ENCODE assay signal across 1 cellular context in genomic region chr11:75422248-75423231, GRCh38.
TF ChIP-seq lines count a peak whose summit lies in the region.

No MANE protein-coding gene starts in this region.

TF ChIP-seq in A549, 52 proteins besides CTCF, POLR2A, EP300 and RAD21 (continued from another document):
- TF ChIP-seq USF2 (IDR thresholded peaks at IDR 0.05) (no peak; the same call in 1 of the 2 replicates), HOXB13 (CRISPR knock-in tag; IDR thresholded peaks at IDR 0.05; ENCODE audit: low read depth) (no peak), SMC3 (IDR thresholded peaks at IDR 0.05) (no peak), RCOR1 (IDR thresholded peaks at IDR 0.05; ENCODE audit: low read depth, low read length) (no peak), KDM1A (IDR thresholded peaks at IDR 0.05; ENCODE audit: low read depth) (no peak), BCL3 (IDR thresholded peaks at IDR 0.05) (peak; percentile 75; the same call in 1 of the 3 replicates), MAFK (IDR thresholded peaks at IDR 0.05; ENCODE audit: partially characterized antibody) (no peak), EHF (CRISPR knock-in tag; IDR thresholded peaks at IDR 0.05) (no peak), ZSCAN20 (CRISPR knock-in tag; IDR thresholded peaks at IDR 0.05) (no peak), TP53 (CRISPR knock-in tag; IDR thresholded peaks at IDR 0.05) (0 out of 2 replicates have a peak, but pooled peaks have one; percentile 47), ZNF302 (CRISPR knock-in tag; IDR thresholded peaks at IDR 0.05) (no peak), HOXA7 (CRISPR knock-in tag; IDR thresholded peaks at IDR 0.05) (no peak), BHLHE40 (IDR thresholded peaks at IDR 0.05; ENCODE audit: low read depth, low read length) (no peak), ELK1 (IDR thresholded peaks at IDR 0.05; ENCODE audit: low read depth, low read length) (no peak), FOSB (CRISPR knock-in tag; IDR thresholded peaks at IDR 0.05) (no peak), JUNB (IDR thresholded peaks at IDR 0.05) (peak; percentile 72), CHD2 (IDR thresholded peaks at IDR 0.05; ENCODE audit: low read length, partially characterized antibody) (no peak), PHF8 (IDR thresholded peaks at IDR 0.05; ENCODE audit: borderline replicate concordance, low read depth) (no peak), JUN (IDR thresholded peaks at IDR 0.05) (peak; percentile 54 to 61; a peak in 3 of 5 replicates), RFX5 (IDR thresholded peaks at IDR 0.05) (no peak)
